ENCODE assay signal across 1 cellular context in genomic region chr6:75205776-75206334, GRCh38.
TF ChIP-seq lines count a peak whose summit lies in the region.

Gene COL12A1, minus strand, starts transcription at chr6:75206053. Its CDS starts 3,261 bp downstream, at chr6:75202792.

TF ChIP-seq in HEK293, 187 proteins besides CTCF, POLR2A, EP300 and RAD21 (continued from another document):
- TF ChIP-seq, protein P1, sequence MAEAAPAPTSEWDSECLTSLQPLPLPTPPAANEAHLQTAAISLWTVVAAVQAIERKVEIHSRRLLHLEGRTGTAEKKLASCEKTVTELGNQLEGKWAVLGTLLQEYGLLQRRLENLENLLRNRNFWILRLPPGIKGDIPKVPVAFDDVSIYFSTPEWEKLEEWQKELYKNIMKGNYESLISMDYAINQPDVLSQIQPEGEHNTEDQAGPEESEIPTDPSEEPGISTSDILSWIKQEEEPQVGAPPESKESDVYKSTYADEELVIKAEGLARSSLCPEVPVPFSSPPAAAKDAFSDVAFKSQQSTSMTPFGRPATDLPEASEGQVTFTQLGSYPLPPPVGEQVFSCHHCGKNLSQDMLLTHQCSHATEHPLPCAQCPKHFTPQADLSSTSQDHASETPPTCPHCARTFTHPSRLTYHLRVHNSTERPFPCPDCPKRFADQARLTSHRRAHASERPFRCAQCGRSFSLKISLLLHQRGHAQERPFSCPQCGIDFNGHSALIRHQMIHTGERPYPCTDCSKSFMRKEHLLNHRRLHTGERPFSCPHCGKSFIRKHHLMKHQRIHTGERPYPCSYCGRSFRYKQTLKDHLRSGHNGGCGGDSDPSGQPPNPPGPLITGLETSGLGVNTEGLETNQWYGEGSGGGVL (tag by site-specific recombination; IDR thresholded peaks at IDR 0.05), result peak; percentile 97
- TF ChIP-seq ZNF660 (tag by site-specific recombination; IDR thresholded peaks at IDR 0.05) (peak; percentile 90), ZBTB49 (tag by site-specific recombination; IDR thresholded peaks at IDR 0.05; ENCODE audit: low read depth) (no peak), ZNF391 (tag by site-specific recombination; IDR thresholded peaks at IDR 0.05; ENCODE audit: borderline replicate concordance, low read depth) (0 out of 2 replicates have a peak, but pooled peaks have one; percentile 35), ZNF449 (tag by site-specific recombination; IDR thresholded peaks at IDR 0.05) (peak; percentile 13; the same call in 1 of the 2 replicates), GLIS1 (tag by site-specific recombination; IDR thresholded peaks at IDR 0.05) (peak; percentile 94), ZBTB7A (tag by site-specific recombination; IDR thresholded peaks at IDR 0.05; ENCODE audit: low read depth) (no peak), ZBTB21 (tag by site-specific recombination; IDR thresholded peaks at IDR 0.05) (peak; percentile 57; the same call in 1 of the 2 replicates), ZNF184 (tag by site-specific recombination; IDR thresholded peaks at IDR 0.05) (peak; percentile 57), EGR2 (tag by site-specific recombination; IDR thresholded peaks at IDR 0.05; ENCODE audit: low read depth) (peak; percentile 83), KLF10 (tag by site-specific recombination; IDR thresholded peaks at IDR 0.05) (peak; percentile 71; the same call in 1 of the 2 replicates), ZBTB20 (tag by site-specific recombination; IDR thresholded peaks at IDR 0.05) (peak; percentile 36; the same call in 1 of the 2 replicates), ZNF843 (tag by site-specific recombination; IDR thresholded peaks at IDR 0.05) (peak; percentile 54; the same call in 1 of the 2 replicates), REST (tag by site-specific recombination; IDR thresholded peaks at IDR 0.05) (peak; percentile 30; the same call in 1 of the 2 replicates), TSHZ1 (tag by site-specific recombination; IDR thresholded peaks at IDR 0.05; ENCODE audit: borderline replicate concordance) (0 out of 2 replicates have a peak, but pooled peaks have one; percentile 28), BCL11A (tag by site-specific recombination; IDR thresholded peaks at IDR 0.05; ENCODE audit: low read depth) (peak; percentile 74; the same call in 1 of the 2 replicates)
- TF ChIP-seq, protein P2, sequence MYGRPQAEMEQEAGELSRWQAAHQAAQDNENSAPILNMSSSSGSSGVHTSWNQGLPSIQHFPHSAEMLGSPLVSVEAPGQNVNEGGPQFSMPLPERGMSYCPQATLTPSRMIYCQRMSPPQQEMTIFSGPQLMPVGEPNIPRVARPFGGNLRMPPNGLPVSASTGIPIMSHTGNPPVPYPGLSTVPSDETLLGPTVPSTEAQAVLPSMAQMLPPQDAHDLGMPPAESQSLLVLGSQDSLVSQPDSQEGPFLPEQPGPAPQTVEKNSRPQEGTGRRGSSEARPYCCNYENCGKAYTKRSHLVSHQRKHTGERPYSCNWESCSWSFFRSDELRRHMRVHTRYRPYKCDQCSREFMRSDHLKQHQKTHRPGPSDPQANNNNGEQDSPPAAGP (tag by site-specific recombination; IDR thresholded peaks at IDR 0.05), result peak; percentile 77; the same call in 1 of the 2 replicates
- TF ChIP-seq, protein P3, sequence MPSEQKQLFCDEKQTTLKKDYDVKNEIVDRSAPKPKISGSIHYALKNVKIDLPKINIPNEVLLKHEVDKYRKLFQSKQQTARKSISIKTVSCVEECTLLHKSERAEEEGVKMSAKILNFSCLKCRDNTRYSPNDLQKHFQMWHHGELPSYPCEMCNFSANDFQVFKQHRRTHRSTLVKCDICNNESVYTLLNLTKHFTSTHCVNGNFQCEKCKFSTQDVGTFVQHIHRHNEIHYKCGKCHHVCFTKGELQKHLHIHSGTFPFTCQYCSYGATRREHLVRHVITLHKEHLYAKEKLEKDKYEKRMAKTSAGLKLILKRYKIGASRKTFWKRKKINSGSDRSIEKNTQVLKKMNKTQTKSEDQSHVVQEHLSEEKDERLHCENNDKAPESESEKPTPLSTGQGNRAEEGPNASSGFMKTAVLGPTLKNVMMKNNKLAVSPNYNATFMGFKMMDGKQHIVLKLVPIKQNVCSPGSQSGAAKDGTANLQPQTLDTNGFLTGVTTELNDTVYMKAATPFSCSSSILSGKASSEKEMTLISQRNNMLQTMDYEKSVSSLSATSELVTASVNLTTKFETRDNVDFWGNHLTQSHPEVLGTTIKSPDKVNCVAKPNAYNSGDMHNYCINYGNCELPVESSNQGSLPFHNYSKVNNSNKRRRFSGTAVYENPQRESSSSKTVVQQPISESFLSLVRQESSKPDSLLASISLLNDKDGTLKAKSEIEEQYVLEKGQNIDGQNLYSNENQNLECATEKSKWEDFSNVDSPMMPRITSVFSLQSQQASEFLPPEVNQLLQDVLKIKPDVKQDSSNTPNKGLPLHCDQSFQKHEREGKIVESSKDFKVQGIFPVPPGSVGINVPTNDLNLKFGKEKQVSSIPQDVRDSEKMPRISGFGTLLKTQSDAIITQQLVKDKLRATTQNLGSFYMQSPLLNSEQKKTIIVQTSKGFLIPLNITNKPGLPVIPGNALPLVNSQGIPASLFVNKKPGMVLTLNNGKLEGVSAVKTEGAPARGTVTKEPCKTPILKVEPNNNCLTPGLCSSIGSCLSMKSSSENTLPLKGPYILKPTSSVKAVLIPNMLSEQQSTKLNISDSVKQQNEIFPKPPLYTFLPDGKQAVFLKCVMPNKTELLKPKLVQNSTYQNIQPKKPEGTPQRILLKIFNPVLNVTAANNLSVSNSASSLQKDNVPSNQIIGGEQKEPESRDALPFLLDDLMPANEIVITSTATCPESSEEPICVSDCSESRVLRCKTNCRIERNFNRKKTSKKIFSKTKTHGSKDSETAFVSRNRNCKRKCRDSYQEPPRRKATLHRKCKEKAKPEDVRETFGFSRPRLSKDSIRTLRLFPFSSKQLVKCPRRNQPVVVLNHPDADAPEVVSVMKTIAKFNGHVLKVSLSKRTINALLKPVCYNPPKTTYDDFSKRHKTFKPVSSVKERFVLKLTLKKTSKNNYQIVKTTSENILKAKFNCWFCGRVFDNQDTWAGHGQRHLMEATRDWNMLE (tag by site-specific recombination; conservative IDR thresholded peaks at IDR 0.05; ENCODE audit: low read depth), result 0 out of 2 replicates have a peak, but pooled peaks have one; percentile 18
- TF ChIP-seq, protein P4, sequence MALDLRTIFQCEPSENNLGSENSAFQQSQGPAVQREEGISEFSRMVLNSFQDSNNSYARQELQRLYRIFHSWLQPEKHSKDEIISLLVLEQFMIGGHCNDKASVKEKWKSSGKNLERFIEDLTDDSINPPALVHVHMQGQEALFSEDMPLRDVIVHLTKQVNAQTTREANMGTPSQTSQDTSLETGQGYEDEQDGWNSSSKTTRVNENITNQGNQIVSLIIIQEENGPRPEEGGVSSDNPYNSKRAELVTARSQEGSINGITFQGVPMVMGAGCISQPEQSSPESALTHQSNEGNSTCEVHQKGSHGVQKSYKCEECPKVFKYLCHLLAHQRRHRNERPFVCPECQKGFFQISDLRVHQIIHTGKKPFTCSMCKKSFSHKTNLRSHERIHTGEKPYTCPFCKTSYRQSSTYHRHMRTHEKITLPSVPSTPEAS (tag by site-specific recombination; IDR thresholded peaks at IDR 0.05), result peak; percentile 29; the same call in 1 of the 2 replicates
